1 cellular context compared by ENCODE assay signal in the genomic region with DNA sequence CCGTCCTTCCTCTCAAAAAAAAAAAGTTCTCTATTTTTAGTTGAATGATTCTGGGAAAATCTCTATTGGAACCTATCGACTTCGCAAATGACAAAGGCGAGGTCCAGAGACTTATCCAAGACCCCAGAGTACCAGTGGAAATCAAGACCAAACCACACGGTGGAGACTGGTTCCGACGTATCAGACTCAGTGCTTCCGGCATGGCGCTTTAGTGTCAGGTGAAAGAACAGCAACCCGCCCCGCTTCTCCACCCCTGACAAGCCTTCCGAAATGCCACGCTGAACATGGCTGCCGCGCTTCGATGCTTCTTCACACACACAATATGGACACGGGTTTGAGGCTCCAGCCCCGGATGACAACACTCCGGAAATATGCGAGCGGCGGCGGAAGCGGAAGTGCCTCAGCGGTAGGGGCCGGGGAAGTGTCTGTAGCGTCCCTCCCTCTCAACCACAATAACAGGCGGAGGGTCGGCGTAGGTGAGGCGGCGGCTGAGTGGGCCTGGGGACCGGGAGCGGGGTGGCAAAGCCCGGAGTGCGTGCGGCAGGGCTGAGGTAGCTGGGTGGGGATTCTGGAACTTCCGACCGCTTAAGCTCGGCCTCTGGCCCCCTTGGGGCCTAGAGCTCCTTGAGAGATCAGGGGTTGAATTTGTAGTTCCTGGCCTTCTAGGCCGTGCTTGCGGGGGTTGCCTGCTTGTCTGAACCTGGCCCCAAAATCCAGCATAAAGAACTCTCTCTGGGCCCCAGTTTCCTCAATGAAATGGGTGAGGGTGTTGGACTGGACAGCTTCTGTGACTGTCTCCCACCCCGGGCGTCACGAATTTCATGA.
TF ChIP-seq lines count a peak whose summit lies in the region.

A gene with protein sequence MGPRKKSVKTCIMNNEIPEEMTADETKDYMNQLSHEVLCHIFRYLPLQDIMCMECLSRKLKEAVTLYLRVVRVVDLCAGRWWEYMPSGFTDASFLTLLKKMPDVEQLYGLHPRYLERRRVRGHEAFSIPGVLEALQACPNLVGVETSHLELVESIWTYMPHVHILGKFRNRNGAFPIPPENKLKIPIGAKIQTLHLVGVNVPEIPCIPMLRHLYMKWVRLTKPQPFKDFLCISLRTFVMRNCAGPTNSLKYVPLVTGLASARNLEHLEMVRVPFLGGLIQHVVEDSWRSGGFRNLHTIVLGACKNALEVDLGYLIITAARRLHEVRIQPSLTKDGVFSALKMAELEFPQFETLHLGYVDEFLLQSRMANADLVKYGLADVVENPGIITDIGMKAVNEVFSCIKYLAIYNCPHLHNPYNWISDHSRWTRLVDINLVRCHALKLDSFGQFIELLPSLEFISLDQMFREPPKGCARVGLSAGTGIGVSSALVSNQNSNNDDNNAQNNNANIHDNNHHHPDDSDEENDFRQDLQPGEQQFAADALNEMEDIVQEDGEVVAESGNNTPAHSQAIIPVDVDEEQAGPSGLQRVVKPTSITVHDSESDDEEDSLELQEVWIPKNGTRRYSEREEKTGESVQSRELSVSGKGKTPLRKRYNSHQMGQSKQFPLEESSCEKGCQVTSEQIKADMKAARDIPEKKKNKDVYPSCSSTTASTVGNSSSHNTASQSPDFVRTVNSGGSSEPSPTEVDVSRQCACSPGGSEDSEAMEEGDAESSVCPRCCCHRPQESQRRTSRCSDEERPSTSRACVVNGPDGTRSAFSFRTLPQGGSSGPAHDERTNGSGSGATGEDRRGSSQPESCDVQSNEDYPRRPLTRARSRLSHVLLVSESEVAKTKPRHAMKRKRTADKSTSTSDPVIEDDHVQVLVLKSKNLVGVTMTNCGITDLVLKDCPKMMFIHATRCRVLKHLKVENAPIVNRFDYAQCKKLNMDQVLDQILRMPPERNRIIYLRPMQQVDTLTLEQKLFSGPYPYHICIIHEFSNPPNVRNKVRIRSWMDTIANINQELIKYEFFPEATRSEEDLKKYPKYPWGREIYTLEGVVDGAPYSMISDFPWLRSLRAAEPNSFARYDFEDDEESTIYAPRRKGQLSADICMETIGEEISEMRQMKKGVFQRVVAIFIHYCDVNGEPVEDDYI (plus strand): TSS at position 395 of the 825 bp plus-strand sequence. CDS start 10,819 bp downstream, outside the sequence.

TF ChIP-seq in GM12878, 131 proteins besides CTCF, POLR2A, EP300 and RAD21 (continued from another document and continues in another):
- TF ChIP-seq, protein P1, sequence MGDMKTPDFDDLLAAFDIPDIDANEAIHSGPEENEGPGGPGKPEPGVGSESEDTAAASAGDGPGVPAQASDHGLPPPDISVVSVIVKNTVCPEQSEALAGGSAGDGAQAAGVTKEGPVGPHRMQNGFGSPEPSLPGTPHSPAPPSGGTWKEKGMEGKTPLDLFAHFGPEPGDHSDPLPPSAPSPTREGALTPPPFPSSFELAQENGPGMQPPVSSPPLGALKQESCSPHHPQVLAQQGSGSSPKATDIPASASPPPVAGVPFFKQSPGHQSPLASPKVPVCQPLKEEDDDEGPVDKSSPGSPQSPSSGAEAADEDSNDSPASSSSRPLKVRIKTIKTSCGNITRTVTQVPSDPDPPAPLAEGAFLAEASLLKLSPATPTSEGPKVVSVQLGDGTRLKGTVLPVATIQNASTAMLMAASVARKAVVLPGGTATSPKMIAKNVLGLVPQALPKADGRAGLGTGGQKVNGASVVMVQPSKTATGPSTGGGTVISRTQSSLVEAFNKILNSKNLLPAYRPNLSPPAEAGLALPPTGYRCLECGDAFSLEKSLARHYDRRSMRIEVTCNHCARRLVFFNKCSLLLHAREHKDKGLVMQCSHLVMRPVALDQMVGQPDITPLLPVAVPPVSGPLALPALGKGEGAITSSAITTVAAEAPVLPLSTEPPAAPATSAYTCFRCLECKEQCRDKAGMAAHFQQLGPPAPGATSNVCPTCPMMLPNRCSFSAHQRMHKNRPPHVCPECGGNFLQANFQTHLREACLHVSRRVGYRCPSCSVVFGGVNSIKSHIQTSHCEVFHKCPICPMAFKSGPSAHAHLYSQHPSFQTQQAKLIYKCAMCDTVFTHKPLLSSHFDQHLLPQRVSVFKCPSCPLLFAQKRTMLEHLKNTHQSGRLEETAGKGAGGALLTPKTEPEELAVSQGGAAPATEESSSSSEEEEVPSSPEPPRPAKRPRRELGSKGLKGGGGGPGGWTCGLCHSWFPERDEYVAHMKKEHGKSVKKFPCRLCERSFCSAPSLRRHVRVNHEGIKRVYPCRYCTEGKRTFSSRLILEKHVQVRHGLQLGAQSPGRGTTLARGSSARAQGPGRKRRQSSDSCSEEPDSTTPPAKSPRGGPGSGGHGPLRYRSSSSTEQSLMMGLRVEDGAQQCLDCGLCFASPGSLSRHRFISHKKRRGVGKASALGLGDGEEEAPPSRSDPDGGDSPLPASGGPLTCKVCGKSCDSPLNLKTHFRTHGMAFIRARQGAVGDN (IDR thresholded peaks at IDR 0.05), result peak; percentile 74
- TF ChIP-seq PML (IDR thresholded peaks at IDR 0.05; ENCODE audit: low read length), result peak; percentile 86
- peak; percentile 66; the same call in 1 of the 2 replicates for TF ChIP-seq ZBED1 (IDR thresholded peaks at IDR 0.05; ENCODE audit: borderline replicate concordance)
- TF ChIP-seq, protein P2, sequence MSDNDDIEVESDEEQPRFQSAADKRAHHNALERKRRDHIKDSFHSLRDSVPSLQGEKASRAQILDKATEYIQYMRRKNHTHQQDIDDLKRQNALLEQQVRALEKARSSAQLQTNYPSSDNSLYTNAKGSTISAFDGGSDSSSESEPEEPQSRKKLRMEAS (IDR thresholded peaks at IDR 0.05; ENCODE audit: low read depth, low read length), result peak; percentile 54; the same call in 1 of the 2 replicates
- TF ChIP-seq, protein P3, sequence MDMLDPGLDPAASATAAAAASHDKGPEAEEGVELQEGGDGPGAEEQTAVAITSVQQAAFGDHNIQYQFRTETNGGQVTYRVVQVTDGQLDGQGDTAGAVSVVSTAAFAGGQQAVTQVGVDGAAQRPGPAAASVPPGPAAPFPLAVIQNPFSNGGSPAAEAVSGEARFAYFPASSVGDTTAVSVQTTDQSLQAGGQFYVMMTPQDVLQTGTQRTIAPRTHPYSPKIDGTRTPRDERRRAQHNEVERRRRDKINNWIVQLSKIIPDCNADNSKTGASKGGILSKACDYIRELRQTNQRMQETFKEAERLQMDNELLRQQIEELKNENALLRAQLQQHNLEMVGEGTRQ (IDR thresholded peaks at IDR 0.05; ENCODE audit: borderline replicate concordance, low read depth, low read length), result no peak; the same call in 1 of the 2 replicates
- peak; percentile 47 for TF ChIP-seq PBX3 (IDR thresholded peaks at IDR 0.05; ENCODE audit: insufficient replicate concordance, low read depth, low read length)
- 0 out of 2 replicates have a peak, but pooled peaks have one; percentile 31 for TF ChIP-seq STAT1 (conservative IDR thresholded peaks at IDR 0.05)
- no peak for TF ChIP-seq ZNF217 (IDR thresholded peaks at IDR 0.05)
- peak; percentile 25; the same call in 1 of the 2 replicates for TF ChIP-seq TCF12 (IDR thresholded peaks at IDR 0.05; ENCODE audit: low read depth, low read length)
- peak; percentile 94 for TF ChIP-seq RCOR1 (conservative IDR thresholded peaks at IDR 0.05; ENCODE audit: low read depth, low read length)
- peak; percentile 100 for TF ChIP-seq ZNF592 (IDR thresholded peaks at IDR 0.05)
- TF ChIP-seq CHD4 (IDR thresholded peaks at IDR 0.05), result no peak
- TF ChIP-seq WRNIP1 (IDR thresholded peaks at IDR 0.05; ENCODE audit: borderline replicate concordance, low read depth, low read length), result no peak
- peak; percentile 87 for TF ChIP-seq TAF1 (IDR thresholded peaks at IDR 0.05; ENCODE audit: borderline replicate concordance, low read depth, low read length)
- TF ChIP-seq, protein P4, sequence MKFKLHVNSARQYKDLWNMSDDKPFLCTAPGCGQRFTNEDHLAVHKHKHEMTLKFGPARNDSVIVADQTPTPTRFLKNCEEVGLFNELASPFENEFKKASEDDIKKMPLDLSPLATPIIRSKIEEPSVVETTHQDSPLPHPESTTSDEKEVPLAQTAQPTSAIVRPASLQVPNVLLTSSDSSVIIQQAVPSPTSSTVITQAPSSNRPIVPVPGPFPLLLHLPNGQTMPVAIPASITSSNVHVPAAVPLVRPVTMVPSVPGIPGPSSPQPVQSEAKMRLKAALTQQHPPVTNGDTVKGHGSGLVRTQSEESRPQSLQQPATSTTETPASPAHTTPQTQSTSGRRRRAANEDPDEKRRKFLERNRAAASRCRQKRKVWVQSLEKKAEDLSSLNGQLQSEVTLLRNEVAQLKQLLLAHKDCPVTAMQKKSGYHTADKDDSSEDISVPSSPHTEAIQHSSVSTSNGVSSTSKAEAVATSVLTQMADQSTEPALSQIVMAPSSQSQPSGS (IDR thresholded peaks at IDR 0.05; ENCODE audit: low read length), result peak; percentile 49; the same call in 1 of the 2 replicates
- TF ChIP-seq POLR2AphosphoS2 (IDR thresholded peaks at IDR 0.05; ENCODE audit: low read depth, low read length), result peak; percentile 84; the same call in 1 of the 2 replicates
- no peak for TF ChIP-seq MYB (IDR thresholded peaks at IDR 0.05; ENCODE audit: borderline replicate concordance, low read depth, low read length)
- no peak for TF ChIP-seq EZH2 (IDR thresholded peaks at IDR 0.05; ENCODE audit: borderline replicate concordance, control insufficient read depth, low read depth, low read length)
- no peak for TF ChIP-seq SKIL (IDR thresholded peaks at IDR 0.05; ENCODE audit: low read depth, poor library complexity, severe bottlenecking)
- no peak for TF ChIP-seq HDAC2 (IDR thresholded peaks at IDR 0.05)
- no peak; the same call in 1 of the 2 replicates for TF ChIP-seq SREBF2 (IDR thresholded peaks at IDR 0.05; ENCODE audit: low read length)
- no peak; the same call in 1 of the 2 replicates for TF ChIP-seq TBL1XR1 (IDR thresholded peaks at IDR 0.05; ENCODE audit: low read depth, low read length)
- no peak for TF ChIP-seq CEBPB (IDR thresholded peaks at IDR 0.05; ENCODE audit: borderline replicate concordance in 1 of 2, low read depth in 2 of 2, low read length in 2 of 2)
- peak; percentile 71; the same call in 1 of the 2 replicates for TF ChIP-seq CHD2 (IDR thresholded peaks at IDR 0.05; ENCODE audit: borderline replicate concordance, low read depth, low read length)
- peak; percentile 59; the same call in 1 of the 2 replicates for TF ChIP-seq GATAD2B (conservative IDR thresholded peaks at IDR 0.05; ENCODE audit: low read depth)
- peak; percentile 48; the same call in 1 of the 2 replicates for TF ChIP-seq ZNF207 (IDR thresholded peaks at IDR 0.05; ENCODE audit: borderline replicate concordance)
- no peak for TF ChIP-seq ZNF274 (IDR thresholded peaks at IDR 0.05; ENCODE audit: insufficient read depth, insufficient read length)
- TF ChIP-seq, protein P5, sequence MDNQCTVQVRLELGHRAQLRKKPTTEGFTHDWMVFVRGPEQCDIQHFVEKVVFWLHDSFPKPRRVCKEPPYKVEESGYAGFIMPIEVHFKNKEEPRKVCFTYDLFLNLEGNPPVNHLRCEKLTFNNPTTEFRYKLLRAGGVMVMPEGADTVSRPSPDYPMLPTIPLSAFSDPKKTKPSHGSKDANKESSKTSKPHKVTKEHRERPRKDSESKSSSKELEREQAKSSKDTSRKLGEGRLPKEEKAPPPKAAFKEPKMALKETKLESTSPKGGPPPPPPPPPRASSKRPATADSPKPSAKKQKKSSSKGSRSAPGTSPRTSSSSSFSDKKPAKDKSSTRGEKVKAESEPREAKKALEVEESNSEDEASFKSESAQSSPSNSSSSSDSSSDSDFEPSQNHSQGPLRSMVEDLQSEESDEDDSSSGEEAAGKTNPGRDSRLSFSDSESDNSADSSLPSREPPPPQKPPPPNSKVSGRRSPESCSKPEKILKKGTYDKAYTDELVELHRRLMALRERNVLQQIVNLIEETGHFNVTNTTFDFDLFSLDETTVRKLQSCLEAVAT (IDR thresholded peaks at IDR 0.05), result peak; percentile 64
- TF ChIP-seq LARP7 (IDR thresholded peaks at IDR 0.05), result no peak
